In genomic region chr11:117814766-117815261, GRCh38 we compare ENCODE assay signal across 9 cellular contexts. TPM values are rescaled to one million over a fixed set of nuclear protein-coding genes. Genes with fewer than 3 reads are reported as not detected.
DNase-seq lines count a peak whose midpoint lies in the region; ATAC-seq and TF ChIP-seq lines count a peak whose summit lies in the region.
"Had no signal": no experiment of that assay in that cellular context is flagged by ENCODE, and none has a peak within 500 bp of the region (broad histone marks: within the 10 kb centered on the region; RNA-seq: fewer than 3 reads in every experiment).

No MANE protein-coding gene starts in this region.

- peak overlapping the region; percentile 17 for H3K27ac ChIP-seq in ectodermal cell (ENCODE audit: insufficient read depth, low read depth, low read length, poor library complexity, severe bottlenecking)

- CTCF ChIA-PET in activated CD4-positive, alpha-beta T cell treated with anti-CD3 and anti-CD28 coated beads for 36 hours (lab: Charles Lee) = interaction anchor here (0.6 to 6.2 kb wide), 14 partner anchors 8 to 481 kb away, joined by 3 to 120 read pairs (median 8); partner anchors contain the start of gene FXYD2

- peak; percentile 28 for ATAC-seq in activated CD4-positive, alpha-beta T cell treated with anti-CD3 and anti-CD28 coated beads for 36 hours
- no peak for ATAC-seq in HG03565 (IDR thresholded peaks at IDR 0.05; ENCODE audit: unreplicated experiment)

- no peaks in the 10 kb centered on the region for H3K36me3 ChIP-seq in H7 (replicated peaks; ENCODE audit: control insufficient read depth, insufficient read depth, low read length)
- no peaks in the 10 kb centered on the region for H3K36me3 ChIP-seq in ectodermal cell (ENCODE audit: control insufficient read depth, insufficient read depth, low read length)

- intact Hi-C loops in activated CD4-positive, alpha-beta T cell treated with anti-CD3 and anti-CD28 coated beads for 36 hours (cut with DNase I, micrococcal nuclease) = loop anchor here (1.0 to 10.0 kb wide), 8 partner anchors 172 to 972 kb away; partner anchors contain the start of genes CD3E (in 1 of the 2), KMT2A (in 1 of the 2), PCSK7 (in 1 of the 2) and RNF214 (in 1 of the 2)

- peaks cover 36% of the 10 kb centered on the region for H3K4me1 ChIP-seq in ectodermal cell (ENCODE audit: control insufficient read depth, insufficient read depth, low read length)

- no peaks in the 10 kb centered on the region for H3K36me3 Mint-ChIP-seq in activated CD4-positive, alpha-beta T cell treated with anti-CD3 and anti-CD28 coated beads for 36 hours (ENCODE audit: low read depth)
- H3K36me3 Mint-ChIP-seq in progenitor cell of endocrine pancreas (ENCODE audit: insufficient read depth) (no peaks in the 10 kb centered on the region), endothelial cell (ENCODE audit: low read depth, unreplicated experiment) (peaks cover 1% of the 10 kb centered on the region)

- DNase-seq in H7 = peak; percentile 39
- DNase-seq in NCI-H1092 (lab: John Stamatoyannopoulos, UW) = peak; percentile 94
- peak; percentile 89 for DNase-seq in activated CD4-positive, alpha-beta T cell treated with anti-CD3 and anti-CD28 coated beads for 36 hours
- no peak for DNase-seq in progenitor cell of endocrine pancreas (ENCODE audit: low spot score, unreplicated experiment)
- DNase-seq in endothelial cell (ENCODE audit: low spot score) = no peak

- H3K9me3 Mint-ChIP-seq in activated CD4-positive, alpha-beta T cell treated with anti-CD3 and anti-CD28 coated beads for 36 hours (ENCODE audit: low read depth) = no peaks in the 10 kb centered on the region
- H3K9me3 Mint-ChIP-seq in progenitor cell of endocrine pancreas (ENCODE audit: low read depth) (no peaks in the 10 kb centered on the region), endothelial cell (ENCODE audit: unreplicated experiment) (no peaks in the 10 kb centered on the region)

- H3K27ac Mint-ChIP-seq in activated CD4-positive, alpha-beta T cell treated with anti-CD3 and anti-CD28 coated beads for 36 hours = peak overlapping the region; percentile 99
- H3K27ac Mint-ChIP-seq in progenitor cell of endocrine pancreas = peak overlapping the region; percentile 78
- no peak overlapping the region for H3K27ac Mint-ChIP-seq in endothelial cell (ENCODE audit: unreplicated experiment)

- H3K4me3 Mint-ChIP-seq in activated CD4-positive, alpha-beta T cell treated with anti-CD3 and anti-CD28 coated beads for 36 hours = peak overlapping the region; percentile 59
- H3K4me3 Mint-ChIP-seq in progenitor cell of endocrine pancreas (ENCODE audit: low read depth) (peak overlapping the region; percentile 37), endothelial cell (ENCODE audit: unreplicated experiment) (no peak overlapping the region)

- H3K27me3 ChIP-seq in H7 (ENCODE audit: control insufficient read depth, insufficient read depth, low read length) (no peaks in the 10 kb centered on the region), ectodermal cell (ENCODE audit: control insufficient read depth, insufficient read depth, low read length, poor library complexity, severe bottlenecking) (no peaks in the 10 kb centered on the region)

- WGBS in ectodermal cell, 2 experiments = 23 to 28% methylated on average over 14 of the region's 14 CpGs

- H3K27me3 Mint-ChIP-seq in activated CD4-positive, alpha-beta T cell treated with anti-CD3 and anti-CD28 coated beads for 36 hours = peaks cover 3% of the 10 kb centered on the region
- H3K27me3 Mint-ChIP-seq in progenitor cell of endocrine pancreas (peaks cover 30% of the 10 kb centered on the region), endothelial cell (ENCODE audit: unreplicated experiment) (peaks cover 3% of the 10 kb centered on the region)

- H3K4me3 ChIP-seq in GM08714 (ENCODE audit: low read length) (peak overlapping the region; percentile 63; the same call in 1 of the 2 replicates), H7 (ENCODE audit: insufficient read depth, low read depth, low read length) (no peak overlapping the region), ectodermal cell (ENCODE audit: insufficient read depth, low read depth, low read length) (no peak overlapping the region)

- H3K4me1 Mint-ChIP-seq in activated CD4-positive, alpha-beta T cell treated with anti-CD3 and anti-CD28 coated beads for 36 hours = peaks cover 54% of the 10 kb centered on the region
- H3K4me1 Mint-ChIP-seq in progenitor cell of endocrine pancreas (ENCODE audit: low read depth) = peaks cover 56% of the 10 kb centered on the region
- H3K4me1 Mint-ChIP-seq in endothelial cell (ENCODE audit: unreplicated experiment) = peaks cover 9% of the 10 kb centered on the region

- TF ChIP-seq CTCF in progenitor cell of endocrine pancreas (IDR thresholded peaks at IDR 0.05; ENCODE audit: unreplicated experiment) (no peak), endothelial cell (IDR thresholded peaks at IDR 0.05; ENCODE audit: unreplicated experiment) (no peak)

- no peaks in the 10 kb centered on the region for H3K9me3 ChIP-seq in ectodermal cell (ENCODE audit: control insufficient read depth, low read length)

- POLR2A ChIA-PET in activated CD4-positive, alpha-beta T cell treated with anti-CD3 and anti-CD28 coated beads for 36 hours (lab: Charles Lee) = interaction anchor here (0.7 to 1.2 kb wide), 4 partner anchors 14 to 188 kb away, joined by 3 to 5 read pairs (median 4); partner anchors contain the start of gene IL10RA

RNA-seq across cellular contexts. Expression of gene FXYD2, which starts 9.7 kb away (rescaled TPM):
- total RNA-seq in H7 (2014; rRNA removed; shearing (Covaris generic)) = 0.07 and 0.66 TPM in 2 replicates
- total RNA-seq in activated CD4-positive, alpha-beta T cell treated with anti-CD3 and anti-CD28 coated beads for 36 hours = 1 to 10 TPM in 1 of 2 experiments, under 1 TPM in 1; 0.91 to 1.1 TPM
- polyA plus RNA-seq in ectodermal cell (2013, experiment 1 of 4) = 2.2 TPM
- polyA plus RNA-seq in ectodermal cell (2013, experiment 2 of 4) = 0.78 TPM
- 1.2 TPM for polyA plus RNA-seq in ectodermal cell (2013, experiment 3 of 4)
- 2.1 TPM for polyA plus RNA-seq in ectodermal cell (2013, experiment 4 of 4)
- total RNA-seq in progenitor cell of endocrine pancreas (7.4 and 7.7 TPM in 2 replicates), endothelial cell (ENCODE audit: unreplicated experiment) (not detected)
- total RNA-seq: M059J had no signal

RNA-seq across cellular contexts. Expression of gene DSCAML1, which starts 17.8 kb away (rescaled TPM):
- total RNA-seq in H7 (2014; rRNA removed; shearing (Covaris generic)) = 0.33 and 0.59 TPM in 2 replicates
- under 1 TPM; 0.05 to 0.67 TPM for total RNA-seq in activated CD4-positive, alpha-beta T cell treated with anti-CD3 and anti-CD28 coated beads for 36 hours
- polyA plus RNA-seq in ectodermal cell (2013, experiment 1 of 4) = 0.11 TPM
- 0.11 TPM for polyA plus RNA-seq in ectodermal cell (2013, experiment 2 of 4)
- polyA plus RNA-seq in ectodermal cell (2013, experiment 3 of 4) = 0.37 TPM
- polyA plus RNA-seq in ectodermal cell (2013, experiment 4 of 4) = 0.28 TPM
- total RNA-seq in progenitor cell of endocrine pancreas (2.1 and 2.7 TPM in 2 replicates), endothelial cell (ENCODE audit: unreplicated experiment) (3.8 TPM)
- total RNA-seq: M059J had no signal

Comparison
In these comparisons a context has a peak if more than half of its experiments do, and no peak if none do; other contexts are left out.
1. DNase-seq: peak in H7 (single experiment), NCI-H1092 (single experiment) and activated CD4-positive, alpha-beta T cell treated with anti-CD3 and anti-CD28 coated beads for 36 hours (single experiment); none in progenitor cell of endocrine pancreas (single experiment) and endothelial cell (single experiment).